21 cellular contexts compared by ENCODE assay signal in the genomic region with DNA sequence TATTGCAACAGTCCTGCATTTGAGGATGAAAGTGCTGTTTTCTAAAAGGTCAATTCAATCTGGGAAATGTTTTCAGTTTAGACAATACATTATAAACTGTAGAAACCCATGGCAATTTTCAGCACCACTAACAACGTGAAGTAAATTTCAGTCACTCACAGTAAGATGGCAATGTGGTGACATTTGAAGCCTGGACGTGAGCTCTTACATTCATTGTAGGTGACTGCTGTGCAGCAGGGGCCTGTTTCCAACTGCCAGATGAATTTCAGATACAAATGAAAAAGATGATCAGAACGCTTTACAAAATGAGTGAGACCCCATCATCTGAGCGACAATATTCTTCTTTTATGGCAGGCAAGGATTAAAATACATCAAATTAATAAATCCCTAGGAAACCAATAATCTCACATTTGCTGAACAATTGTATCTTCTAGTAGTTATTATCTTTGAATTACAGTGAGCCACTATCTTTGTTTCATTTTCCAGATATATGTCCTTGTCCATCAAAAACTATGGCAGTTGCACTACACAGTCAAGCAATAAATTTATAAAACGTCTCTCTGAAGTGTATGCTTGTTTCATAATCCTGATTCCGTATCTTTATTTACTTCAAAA.
"Had no signal": no experiment of that assay in that cellular context is flagged by ENCODE, and none has a peak within 500 bp of the region (broad histone marks: within the 10 kb centered on the region; RNA-seq: fewer than 3 reads in every experiment).

No MANE protein-coding gene starts in this region.

- H3K27ac Mint-ChIP-seq: activated B cell treated with CpG ODN at 0.5 μM for 24 hours; activated CD4-positive, alpha-beta memory T cell treated with anti-CD3 and anti-CD28 coated beads for 36 hours; activated CD8-positive, alpha-beta memory T cell treated with anti-CD3 and anti-CD28 coated beads, Interleukin-2, amount 10 ng/mL, durations not matched to agents 7 days and 5 days; activated naive CD8-positive, alpha-beta T cell treated with anti-CD3 and anti-CD28 coated beads for 36 hours; mesothelial cell of epicardium; nephron progenitor cell; T-helper 2 cell treated with Interferon-gamma antibody and Interleukin-4, amounts not matched to agents 5 μg/mL and 100 μg/mL, for 36 hours; type B pancreatic cell had no signal

- H3K27me3 Mint-ChIP-seq: activated B cell treated with CpG ODN at 0.5 μM for 24 hours; activated CD4-positive, alpha-beta memory T cell treated with anti-CD3 and anti-CD28 coated beads for 36 hours; activated CD8-positive, alpha-beta memory T cell treated with anti-CD3 and anti-CD28 coated beads, Interleukin-2, amount 10 ng/mL, durations not matched to agents 7 days and 5 days; activated naive CD8-positive, alpha-beta T cell treated with anti-CD3 and anti-CD28 coated beads for 36 hours; type B pancreatic cell had no signal

- H3K4me1 ChIP-seq: foreskin keratinocyte, prostate gland, testis had no signal

- H3K27ac ChIP-seq: dorsolateral prefrontal cortex, foreskin keratinocyte, prostate gland, skin epidermis, testis had no signal

- DNase-seq: activated B cell treated with CpG ODN at 0.5 μM for 24 hours; activated CD4-positive, alpha-beta memory T cell treated with anti-CD3 and anti-CD28 coated beads for 36 hours; activated CD4-positive, alpha-beta T cell treated with anti-CD3 and anti-CD28 coated beads for 4 hours; activated CD8-positive, alpha-beta memory T cell treated with anti-CD3 and anti-CD28 coated beads, Interleukin-2, amount 10 ng/mL, durations not matched to agents 7 days and 5 days; activated naive CD8-positive, alpha-beta T cell treated with anti-CD3 and anti-CD28 coated beads for 36 hours; amniotic stem cell; foreskin keratinocyte; hippocampal formation; nephron progenitor cell; right cardiac atrium; stimulated activated CD4-positive, alpha-beta T cell treated with anti-CD3 and anti-CD28 coated beads, Interleukin-15, amount 100 ng/mL, for 24 hours; stimulated activated CD4-positive, alpha-beta T cell treated with anti-CD3 and anti-CD28 coated beads, Interleukin-2, amount 100 ng/mL, for 48 hours; testis had no signal

- H3K9me3 ChIP-seq: prostate gland, testis had no signal

- H3K9me3 Mint-ChIP-seq: mesothelial cell of epicardium, nephron progenitor cell, type B pancreatic cell had no signal

- H3K4me1 Mint-ChIP-seq: activated B cell treated with CpG ODN at 0.5 μM for 24 hours; activated CD8-positive, alpha-beta memory T cell treated with anti-CD3 and anti-CD28 coated beads, Interleukin-2, amount 10 ng/mL, durations not matched to agents 7 days and 5 days; activated naive CD8-positive, alpha-beta T cell treated with anti-CD3 and anti-CD28 coated beads for 36 hours; mesothelial cell of epicardium; nephron progenitor cell had no signal

- H3K27me3 ChIP-seq: dorsolateral prefrontal cortex, foreskin keratinocyte, testis had no signal

- H3K4me3 Mint-ChIP-seq: activated B cell treated with CpG ODN at 0.5 μM for 24 hours; activated CD4-positive, alpha-beta memory T cell treated with anti-CD3 and anti-CD28 coated beads for 36 hours; activated CD8-positive, alpha-beta memory T cell treated with anti-CD3 and anti-CD28 coated beads, Interleukin-2, amount 10 ng/mL, durations not matched to agents 7 days and 5 days; activated naive CD8-positive, alpha-beta T cell treated with anti-CD3 and anti-CD28 coated beads for 36 hours; mesothelial cell of epicardium; nephron progenitor cell; T-helper 2 cell treated with Interferon-gamma antibody and Interleukin-4, amounts not matched to agents 5 μg/mL and 100 μg/mL, for 36 hours; type B pancreatic cell had no signal

- H3K36me3 Mint-ChIP-seq: activated CD4-positive, alpha-beta memory T cell treated with anti-CD3 and anti-CD28 coated beads for 36 hours; activated CD8-positive, alpha-beta memory T cell treated with anti-CD3 and anti-CD28 coated beads, Interleukin-2, amount 10 ng/mL, durations not matched to agents 7 days and 5 days; activated naive CD8-positive, alpha-beta T cell treated with anti-CD3 and anti-CD28 coated beads for 36 hours; mesothelial cell of epicardium; type B pancreatic cell had no signal

- ATAC-seq: activated CD8-positive, alpha-beta memory T cell treated with anti-CD3 and anti-CD28 coated beads, Interleukin-2, amount 10 ng/mL, durations not matched to agents 7 days and 5 days; foreskin keratinocyte; left lobe of liver; right cardiac atrium had no signal

- H3K4me3 ChIP-seq: dorsolateral prefrontal cortex, lung, prostate gland, skin epidermis, testis had no signal

- H3K36me3 ChIP-seq: prostate gland had no signal
